15 cellular contexts compared by ENCODE assay signal in genomic region chr10:118500477-118501104, GRCh38.
DNase-seq lines count a peak whose midpoint lies in the region; ATAC-seq and TF ChIP-seq lines count a peak whose summit lies in the region.
"Had no signal": no experiment of that assay in that cellular context is flagged by ENCODE, and none has a peak within 500 bp of the region (broad histone marks: within the 10 kb centered on the region; RNA-seq: fewer than 3 reads in every experiment).

No MANE protein-coding gene starts in this region.

- H4K8ac ChIP-seq in mesenchymal stem cell (ENCODE audit: low read length) = no peak overlapping the region

- H3K23ac ChIP-seq in mesenchymal stem cell (ENCODE audit: low read length in 2 of 2) = no peak overlapping the region

- H2BK12ac ChIP-seq in mesenchymal stem cell (ENCODE audit: low read length in 2 of 2) = no peak overlapping the region

- H3K9me2 ChIP-seq in PC-3 (replicated peaks; ENCODE audit: low read length) = no peaks in the 10 kb centered on the region

- H3K79me2 ChIP-seq in PC-3 (ENCODE audit: low read length) = no peaks in the 10 kb centered on the region

- POLR2A ChIA-PET in PC-3 (lab: Charles Lee; ENCODE audit: unreplicated experiment) (no interaction called here), WTC11 (lab: Charles Lee) (no interaction called here)

- H3K9me3 Mint-ChIP-seq in WTC11 = no peaks in the 10 kb centered on the region
- H3K9me3 Mint-ChIP-seq: HFFc6 had no signal

- H3K9ac ChIP-seq in PC-3 (ENCODE audit: low read length) = no peak overlapping the region
- H3K9ac ChIP-seq in mesenchymal stem cell (ENCODE audit: low read length) = peak overlapping the region; percentile 50
- H3K9ac ChIP-seq: KMS-11 had no signal

- peaks cover 12% of the 10 kb centered on the region; the same call in 1 of the 2 replicates for H3K4me1 Mint-ChIP-seq in WTC11

- H3K27me3 Mint-ChIP-seq in WTC11 (ENCODE audit: low read depth) = no peaks in the 10 kb centered on the region

- no peak overlapping the region for H3K4me3 ChIP-seq in PC-3 (ENCODE audit: low read length)
- H3K4me3 ChIP-seq in mesenchymal stem cell (ENCODE audit: insufficient read depth in 1 of 2, low read depth in 1 of 2, low read length in 2 of 2) = no peak overlapping the region
- H3K4me3 ChIP-seq in lower leg skin (ENCODE audit: low read depth, poor library complexity, severe bottlenecking) = no peak overlapping the region
- H3K4me3 ChIP-seq: SJCRH30 had no signal

- no peak overlapping the region for H3K18ac ChIP-seq in mesenchymal stem cell (ENCODE audit: low read depth in 1 of 2, low read length in 2 of 2)

- H2AK5ac ChIP-seq in mesenchymal stem cell (ENCODE audit: low read length, severe bottlenecking) = no peak overlapping the region

- CTCF ChIA-PET in PC-3 (lab: Charles Lee) (no interaction called here), WTC11 (lab: Charles Lee) (no interaction called here)

- H3K27ac ChIP-seq in PC-3 (ENCODE audit: low read length) (peak overlapping the region; percentile 96), epithelial cell of prostate (peak overlapping the region; percentile 94), mesenchymal stem cell (ENCODE audit: low read length, poor library complexity, severe bottlenecking) (no peak overlapping the region)
- H3K27ac ChIP-seq: KMS-11, SJCRH30 had no signal

- H4K20me1 ChIP-seq in PC-3 (ENCODE audit: low read length) = no peaks in the 10 kb centered on the region

- intact Hi-C loops in PC-3 (cut with micrococcal nuclease) = no loop called here
- intact Hi-C loops in lower leg skin (cut with DNase I; ENCODE audit: low total_unique reads) = no loop called here

- peak; percentile 54 for DNase-seq in NCI-H748 (lab: John Stamatoyannopoulos, UW; ENCODE audit: unreplicated experiment)
- no peak for DNase-seq in NCI-H748 treated with DMSO at 0.1 percent for 48 hours (lab: John Stamatoyannopoulos, UW)
- peak; percentile 4 for DNase-seq in PC-3
- no peak for DNase-seq in epithelial cell of prostate (ENCODE audit: low read depth, low spot score)
- DNase-seq in mesenchymal stem cell = no peak
- DNase-seq in SHP77 (lab: John Stamatoyannopoulos, UW) = no peak
- no peak for DNase-seq in lower leg skin (ENCODE audit: low spot score in 2 of 2)
- no peak for DNase-seq in WTC11 (ENCODE audit: low spot score)
- DNase-seq: DMS153, HFFc6, NCI-H1048, NCI-H187, SJCRH30 had no signal

- H3K9me3 ChIP-seq in PC-3 (ENCODE audit: low read length) (no peaks in the 10 kb centered on the region), mesenchymal stem cell (ENCODE audit: control insufficient read depth, low read length) (no peaks in the 10 kb centered on the region)
- H3K9me3 ChIP-seq: SJCRH30 had no signal

- no peaks in the 10 kb centered on the region for H3K27me3 ChIP-seq in PC-3 (ENCODE audit: low read length)
- H3K27me3 ChIP-seq in mesenchymal stem cell (ENCODE audit: control insufficient read depth in 1 of 2, insufficient read depth in 1 of 2, low read length in 2 of 2) = no peaks in the 10 kb centered on the region
- H3K27me3 ChIP-seq: SJCRH30 had no signal

- no peaks in the 10 kb centered on the region for H3K36me3 Mint-ChIP-seq in WTC11
- H3K36me3 Mint-ChIP-seq: CD14-positive monocyte had no signal

- H3F3A ChIP-seq in PC-3 (ENCODE audit: low read length, unreplicated experiment) = no peaks in the 10 kb centered on the region

- H3K79me1 ChIP-seq in mesenchymal stem cell (replicated peaks; ENCODE audit: low read length, poor library complexity, severe bottlenecking) = no peaks in the 10 kb centered on the region

- H3K4me2 ChIP-seq in PC-3 (ENCODE audit: low read length) (no peak overlapping the region), mesenchymal stem cell (ENCODE audit: low read length, poor library complexity, severe bottlenecking) (no peak overlapping the region)
- H3K4me2 ChIP-seq: KMS-11 had no signal

- no peak overlapping the region for H2BK120ac ChIP-seq in mesenchymal stem cell (ENCODE audit: low read depth, low read length)

- BruUV-seq in PC-3 (replicated peaks; lab: Mats Ljungman, UMichigan) = no TSS peak

- H3K4me3 Mint-ChIP-seq in WTC11 = no peak overlapping the region
- H3K4me3 Mint-ChIP-seq: CD14-positive monocyte, HFFc6 had no signal

- H3K36me3 ChIP-seq in PC-3 (ENCODE audit: low read depth, low read length) (no peaks in the 10 kb centered on the region), mesenchymal stem cell (ENCODE audit: control insufficient read depth in 1 of 2, insufficient read depth in 2 of 2, low read depth in 1 of 2, low read length in 2 of 2) (no peaks in the 10 kb centered on the region)
- H3K36me3 ChIP-seq: SJCRH30 had no signal

- H4K91ac ChIP-seq in mesenchymal stem cell (ENCODE audit: low read length) = no peak overlapping the region

- ATAC-seq in PC-3 (no peak), WTC11 (no peak)

- whole genome bisulfite sequencing in mesenchymal stem cell = 85% methylated on average over 3 of the region's 6 CpGs
- 79 to 82% methylated on average over 6 of the region's 6 CpGs for WGBS in lower leg skin, 2 donors

- TF ChIP-seq CTCF in PC-3 (conservative IDR thresholded peaks at IDR 0.05; ENCODE audit: low read depth, low read length) (no peak), lower leg skin (IDR thresholded peaks at IDR 0.05) (no peak), WTC11 (IDR thresholded peaks at IDR 0.05) (no peak)

- H3K4ac ChIP-seq in mesenchymal stem cell (ENCODE audit: low read depth in 1 of 2, low read length in 2 of 2) = no peak overlapping the region

- H3K4me1 ChIP-seq in PC-3 (ENCODE audit: insufficient read depth, low read length) (peaks cover 38% of the 10 kb centered on the region), mesenchymal stem cell (ENCODE audit: control insufficient read depth, insufficient read depth, low read depth, low read length) (no peaks in the 10 kb centered on the region)

- H3K14ac ChIP-seq in mesenchymal stem cell (ENCODE audit: low read length in 2 of 2) = no peak overlapping the region

- no peak overlapping the region for H3K27ac Mint-ChIP-seq in WTC11
- H3K27ac Mint-ChIP-seq: HFFc6 had no signal

- no peak for TF ChIP-seq POLR2A in lower leg skin (IDR thresholded peaks at IDR 0.05)

- no peak overlapping the region for H2AFZ ChIP-seq in PC-3 (ENCODE audit: low read length)
- no peak overlapping the region for H2AFZ ChIP-seq in mesenchymal stem cell (ENCODE audit: low read depth, low read length)

- H2BK15ac ChIP-seq in mesenchymal stem cell (ENCODE audit: low read depth, poor library complexity, severe bottlenecking) = no peak overlapping the region

- no peak overlapping the region for H2BK5ac ChIP-seq in mesenchymal stem cell (ENCODE audit: low read depth, low read length, poor library complexity, severe bottlenecking)

TF ChIP-seq in WTC11, 78 proteins besides CTCF, POLR2A, EP300 and RAD21 (continues in another document):
- TF ChIP-seq ZNF138 (CRISPR knock-in tag; conservative IDR thresholded peaks at IDR 0.05) = no peak
- no peak for TF ChIP-seq ZSCAN18 (CRISPR knock-in tag; IDR thresholded peaks at IDR 0.05)
- TF ChIP-seq ZNF512 (CRISPR knock-in tag; IDR thresholded peaks at IDR 0.05; ENCODE audit: borderline replicate concordance) = no peak
- TF ChIP-seq MXD4 (CRISPR knock-in tag; IDR thresholded peaks at IDR 0.05; ENCODE audit: borderline replicate concordance) = no peak
- no peak for TF ChIP-seq MYBL2 (CRISPR knock-in tag; IDR thresholded peaks at IDR 0.05)
- TF ChIP-seq NR3C1 (CRISPR knock-in tag; conservative IDR thresholded peaks at IDR 0.05; ENCODE audit: low read depth) = no peak
- no peak for TF ChIP-seq IRF1 (CRISPR knock-in tag; IDR thresholded peaks at IDR 0.05)
- TF ChIP-seq NFYB (CRISPR knock-in tag; conservative IDR thresholded peaks at IDR 0.05; ENCODE audit: low read depth) = no peak

Comparison
In these comparisons a context has a peak if more than half of its experiments do, and no peak if none do; other contexts are left out.
1. DNase-seq: peak in NCI-H748 (single experiment) and PC-3 (single experiment); none in NCI-H748 treated with DMSO at 0.1 percent for 48 hours (single experiment), epithelial cell of prostate (single experiment), mesenchymal stem cell (single experiment), SHP77 (0 of 2), lower leg skin (0 of 2) and WTC11 (single experiment).